38 cellular contexts compared by ENCODE assay signal in genomic region chr6:6534399-6534798, GRCh38. TPM values are rescaled to one million over a fixed set of nuclear protein-coding genes. Genes with fewer than 3 reads are reported as not detected.
"Had no signal": no experiment of that assay in that cellular context is flagged by ENCODE, and none has a peak within 500 bp of the region (broad histone marks: within the 10 kb centered on the region; RNA-seq: fewer than 3 reads in every experiment).

No MANE protein-coding gene starts in this region.

- H3K9me3 ChIP-seq: MG63 had no signal

- H3K4me3 ChIP-seq: MG63 had no signal

- DNase-seq: Karpas-422, Kasumi-1, MG63, MM.1S, MV-4-11, NCI-H1048, NCI-H1092, NCI-H1092 treated with DMSO at 0.1 percent for 48 hours, NCI-H1105, NCI-H1105 treated with DMSO at 0.1 percent for 48 hours, NCI-H1417, NCI-H1417 treated with DMSO at 0.1 percent for 48 hours, NCI-H1436, NCI-H1436 treated with DMSO at 0.1 percent for 48 hours, NCI-H146, NCI-H1694, NCI-H1694 treated with DMSO at 0.1 percent for 48 hours, NCI-H187, NCI-H187 treated with DMSO at 0.1 percent for 48 hours, NCI-H1930, NCI-H2029, NCI-H2029 treated with DMSO at 0.1 percent for 48 hours, NCI-H2081, NCI-H2081 treated with DMSO at 0.1 percent for 48 hours, NCI-H2107, NCI-H2171, NCI-H2171 treated with DMSO at 0.1 percent for 48 hours, NCI-H2227 treated with DMSO at 0.1 percent for 48 hours, NCI-H226, NCI-H345, NCI-H446, NCI-H446 treated with DMSO at 0.1 percent for 48 hours, NCI-H510A, NCI-H510A treated with DMSO at 0.1 percent for 48 hours had no signal

- H3K36me3 ChIP-seq: MG63 had no signal

- H3K27me3 ChIP-seq: MG63 had no signal

RNA-seq across cellular contexts. Expression of gene LY86, which starts 54.1 kb away (rescaled TPM):
- total RNA-seq: LHCN-M2, M059J, MCF 10A, NCI-H460 had no signal
